2 cellular contexts compared by ENCODE assay signal in genomic region chr1:58816072-58816746, GRCh38.
TF ChIP-seq lines count a peak whose summit lies in the region.

No MANE protein-coding gene starts in this region.

TF ChIP-seq in HCT116, 20 proteins besides CTCF, POLR2A, EP300 and RAD21:
- TF ChIP-seq REST (IDR thresholded peaks at IDR 0.05; ENCODE audit: low read depth) (no peak), EGR1 (IDR thresholded peaks at IDR 0.05; ENCODE audit: low read depth) (peak; percentile 77), TCF7L2 (IDR thresholded peaks at IDR 0.05; ENCODE audit: borderline replicate concordance, extremely low read depth, insufficient read depth, insufficient read length) (peak; percentile 82), ATF3 (IDR thresholded peaks at IDR 0.05) (no peak), ZBTB33 (IDR thresholded peaks at IDR 0.05; ENCODE audit: extremely low read depth, insufficient replicate concordance, low read length) (no peak), CEBPB (IDR thresholded peaks at IDR 0.05; ENCODE audit: low read depth) (peak; percentile 45; the same call in 1 of the 2 replicates), ELF1 (IDR thresholded peaks at IDR 0.05; ENCODE audit: borderline replicate concordance, low read depth) (peak; percentile 86), POLR2AphosphoS5 (IDR thresholded peaks at IDR 0.05; ENCODE audit: low read depth, low read length) (peak; percentile 71), FOSL1 (IDR thresholded peaks at IDR 0.05; ENCODE audit: low read depth) (0 out of 2 replicates have a peak, but pooled peaks have one; percentile 29), ZFX (IDR thresholded peaks at IDR 0.05) (peak; percentile 16; the same call in 1 of the 2 replicates), EZH2 (IDR thresholded peaks at IDR 0.05) (no peak), CBX3 (IDR thresholded peaks at IDR 0.05; ENCODE audit: low read depth) (peak; percentile 72; the same call in 1 of the 2 replicates), YY1 (IDR thresholded peaks at IDR 0.05; ENCODE audit: extremely low read depth, insufficient replicate concordance, low read depth, low read length) (no peak), SP1 (IDR thresholded peaks at IDR 0.05; ENCODE audit: low read depth) (peak; percentile 57), ZNF274 (IDR thresholded peaks at IDR 0.05; ENCODE audit: low read depth, low read length) (no peak), SRF (IDR thresholded peaks at IDR 0.05; ENCODE audit: low read depth) (peak; percentile 45; the same call in 1 of the 2 replicates), EZH2phosphoT487 (IDR thresholded peaks at IDR 0.05; ENCODE audit: borderline replicate concordance) (no peak), MAX (IDR thresholded peaks at IDR 0.05) (peak; percentile 62), SIN3A (IDR thresholded peaks at IDR 0.05; ENCODE audit: low read depth) (peak; percentile 65), JUND (IDR thresholded peaks at IDR 0.05) (peak; percentile 11; the same call in 1 of the 2 replicates)
TF ChIP-seq in HCT116: peak in this region for 13.

TF ChIP-seq in SK-N-SH, 30 proteins besides CTCF, POLR2A, EP300 and RAD21:
- TF ChIP-seq PBX3 (IDR thresholded peaks at IDR 0.05), result peak; percentile 58; the same call in 1 of the 2 replicates
- TF ChIP-seq RXRA (IDR thresholded peaks at IDR 0.05; ENCODE audit: borderline replicate concordance, low read depth), result peak; percentile 71; the same call in 1 of the 2 replicates
- TF ChIP-seq EZH2phosphoT487 (IDR thresholded peaks at IDR 0.05; ENCODE audit: borderline replicate concordance, low read depth), result no peak
- TF ChIP-seq IRF3 (IDR thresholded peaks at IDR 0.05; ENCODE audit: low read depth, low read length), result no peak
- 0 out of 2 replicates have a peak, but pooled peaks have one; percentile 6 for TF ChIP-seq NRF1 (IDR thresholded peaks at IDR 0.05; ENCODE audit: low read depth, low read length)
- TF ChIP-seq TEAD4 (IDR thresholded peaks at IDR 0.05; ENCODE audit: borderline replicate concordance, insufficient read depth), result peak; percentile 73; the same call in 1 of the 2 replicates
- peak; percentile 77 for TF ChIP-seq MAX (IDR thresholded peaks at IDR 0.05; ENCODE audit: low read depth)
- TF ChIP-seq CHD2 (IDR thresholded peaks at IDR 0.05; ENCODE audit: low read length, partially characterized antibody), result peak; percentile 27
- TF ChIP-seq MXI1 (IDR thresholded peaks at IDR 0.05; ENCODE audit: low read depth, low read length), result no peak
- TF ChIP-seq ELF1 (IDR thresholded peaks at IDR 0.05), result peak; percentile 93
- TF ChIP-seq GABPA (IDR thresholded peaks at IDR 0.05; ENCODE audit: low read depth), result peak; percentile 57
- TF ChIP-seq FOXM1 (IDR thresholded peaks at IDR 0.05; ENCODE audit: low read depth), result peak; percentile 63; the same call in 1 of the 2 replicates
- TF ChIP-seq NFIC (IDR thresholded peaks at IDR 0.05; ENCODE audit: borderline replicate concordance), result peak; percentile 96
- peak; percentile 54; the same call in 1 of the 2 replicates for TF ChIP-seq RCOR1 (IDR thresholded peaks at IDR 0.05; ENCODE audit: low read length)
- peak; percentile 56 for TF ChIP-seq FOSL2 (IDR thresholded peaks at IDR 0.05; ENCODE audit: borderline replicate concordance, low read depth)
- TF ChIP-seq TAF1 (IDR thresholded peaks at IDR 0.05; ENCODE audit: borderline replicate concordance, low read depth, low read length), result peak; percentile 73; the same call in 1 of the 2 replicates
- peak; percentile 32; the same call in 1 of the 2 replicates for TF ChIP-seq SMC3 (IDR thresholded peaks at IDR 0.05; ENCODE audit: low read depth, low read length)
- TF ChIP-seq GATA2 (CRISPR knock-in tag; IDR thresholded peaks at IDR 0.05), result no peak
- TF ChIP-seq USF2 (IDR thresholded peaks at IDR 0.05; ENCODE audit: borderline replicate concordance, low read depth, low read length), result no peak
- 0 out of 2 replicates have a peak, but pooled peaks have one; percentile 50 for TF ChIP-seq ZBTB33 (IDR thresholded peaks at IDR 0.05; ENCODE audit: borderline replicate concordance, low read depth)
- TF ChIP-seq POLR2AphosphoS5 (IDR thresholded peaks at IDR 0.05; ENCODE audit: low read depth, low read length), result peak; percentile 73
- peak; percentile 79 for TF ChIP-seq TCF12 (IDR thresholded peaks at IDR 0.05)
- no peak for TF ChIP-seq FOXJ3 (CRISPR knock-in tag; IDR thresholded peaks at IDR 0.05)
- peak; percentile 42; the same call in 1 of the 2 replicates for TF ChIP-seq JUND (IDR thresholded peaks at IDR 0.05)
- peak; percentile 65; the same call in 1 of the 2 replicates for TF ChIP-seq SIN3A (IDR thresholded peaks at IDR 0.05; ENCODE audit: borderline replicate concordance, low read depth, low read length)
- TF ChIP-seq YY1 (IDR thresholded peaks at IDR 0.05; ENCODE audit: low read depth), result no peak
- no peak for TF ChIP-seq USF1 (IDR thresholded peaks at IDR 0.05; ENCODE audit: borderline replicate concordance, low read depth)
- no peak; the same call in 1 of the 2 replicates for TF ChIP-seq MEF2A (IDR thresholded peaks at IDR 0.05; ENCODE audit: borderline replicate concordance, low read depth)
- TF ChIP-seq RFX5 (IDR thresholded peaks at IDR 0.05; ENCODE audit: low read length), result no peak
- TF ChIP-seq REST (IDR thresholded peaks at IDR 0.05; ENCODE audit: low read depth, low read length), result no peak; the same call in 1 of the 2 replicates
TF ChIP-seq in SK-N-SH: peak in this region for 19.
